21 cellular contexts compared by ENCODE assay signal in genomic region chr19:13275016-13275722, GRCh38.
DNase-seq lines count a peak whose midpoint lies in the region; ATAC-seq, FAIRE-seq and TF ChIP-seq lines count a peak whose summit lies in the region.
"Had no signal": no experiment of that assay in that cellular context is flagged by ENCODE, and none has a peak within 500 bp of the region (broad histone marks: within the 10 kb centered on the region; RNA-seq: fewer than 3 reads in every experiment).

No MANE protein-coding gene starts in this region.

- FAIRE-seq in HepG2 (lab: Jason Lieb, UNC), result no peak

- H3K27ac ChIP-seq in HepG2 (ENCODE audit: extremely low read length, insufficient read depth, low read length), result no peak overlapping the region
- no peak overlapping the region for H3K27ac ChIP-seq in right lobe of liver
- H3K27ac ChIP-seq in heart left ventricle, result no peak overlapping the region
- H3K27ac ChIP-seq: C4-2B, foreskin keratinocyte, spleen had no signal

- ATAC-seq in HepG2 (no peak), right lobe of liver (no peak), heart left ventricle (no peak)
- no peak for ATAC-seq in stimulated activated effector memory CD8-positive, alpha-beta T cell treated with anti-CD3 and anti-CD28 coated beads, Interleukin-12 subunit alpha, Interleukin-12 subunit beta, amount 100 ng/mL, for 72 hours
- ATAC-seq: foreskin keratinocyte had no signal

- no peaks in the 10 kb centered on the region for H3K27me3 ChIP-seq in HepG2 (ENCODE audit: control insufficient read depth in 1 of 2, insufficient read depth in 2 of 2, low read length in 2 of 2)
- no peaks in the 10 kb centered on the region for H3K27me3 ChIP-seq in right lobe of liver
- peaks cover 0 to 5% (median 0%) of the 10 kb centered on the region in 9 donors for H3K27me3 ChIP-seq in heart left ventricle
- H3K27me3 ChIP-seq: foreskin keratinocyte had no signal

- no peak for TF ChIP-seq RAD21 in HepG2 (CRISPR knock-in tag; IDR thresholded peaks at IDR 0.05)
- no peak for TF ChIP-seq RAD21 in Ishikawa (IDR thresholded peaks at IDR 0.05; ENCODE audit: low read depth)

- H3K36me3 Mint-ChIP-seq in activated CD4-positive, alpha-beta memory T cell treated with anti-CD3 and anti-CD28 coated beads for 36 hours, result no peaks in the 10 kb centered on the region
- peaks cover 6% of the 10 kb centered on the region for H3K36me3 Mint-ChIP-seq in stimulated activated effector memory CD8-positive, alpha-beta T cell treated with anti-CD3 and anti-CD28 coated beads, Interleukin-12 subunit alpha, Interleukin-12 subunit beta, amount 100 ng/mL, for 72 hours

- H3K27ac Mint-ChIP-seq in activated CD4-positive, alpha-beta memory T cell treated with anti-CD3 and anti-CD28 coated beads for 36 hours, result peak overlapping the region; percentile 54
- peak overlapping the region; percentile 9 for H3K27ac Mint-ChIP-seq in stimulated activated effector memory CD8-positive, alpha-beta T cell treated with anti-CD3 and anti-CD28 coated beads, Interleukin-12 subunit alpha, Interleukin-12 subunit beta, amount 100 ng/mL, for 72 hours
- H3K27ac Mint-ChIP-seq: activated T-helper 2 cell treated with anti-CD3 and anti-CD28 coated beads, Interferon-gamma antibody, Interleukin-2, Interleukin-4, amounts not matched to agents 10 μg/mL and 5 μg/mL and 100 μg/mL, durations not matched to agents 14 hours and 24 hours and 36 hours had no signal

- H3K4me1 Mint-ChIP-seq in activated CD4-positive, alpha-beta memory T cell treated with anti-CD3 and anti-CD28 coated beads for 36 hours (ENCODE audit: low read depth), result peaks cover 25% of the 10 kb centered on the region
- peaks cover 22% of the 10 kb centered on the region for H3K4me1 Mint-ChIP-seq in stimulated activated effector memory CD8-positive, alpha-beta T cell treated with anti-CD3 and anti-CD28 coated beads, Interleukin-12 subunit alpha, Interleukin-12 subunit beta, amount 100 ng/mL, for 72 hours

- no peak overlapping the region for H3K4me3 Mint-ChIP-seq in activated CD4-positive, alpha-beta memory T cell treated with anti-CD3 and anti-CD28 coated beads for 36 hours
- no peak overlapping the region for H3K4me3 Mint-ChIP-seq in stimulated activated effector memory CD8-positive, alpha-beta T cell treated with anti-CD3 and anti-CD28 coated beads, Interleukin-12 subunit alpha, Interleukin-12 subunit beta, amount 100 ng/mL, for 72 hours

- TF ChIP-seq EP300 in HepG2 (IDR thresholded peaks at IDR 0.05; ENCODE audit: low read depth in 2 of 2, low read length in 2 of 2) (no peak), HepG2 (CRISPR knock-in tag; IDR thresholded peaks at IDR 0.05; ENCODE audit: borderline replicate concordance) (no peak), Ishikawa (IDR thresholded peaks at IDR 0.05; ENCODE audit: borderline replicate concordance) (no peak)

- H3K79me2 ChIP-seq in HepG2 (ENCODE audit: insufficient read depth, low read length), result no peaks in the 10 kb centered on the region

- POLR2A ChIA-PET in HepG2 (lab: Yijun Ruan, JAX), result no interaction called here
- POLR2A ChIA-PET in activated CD4-positive, alpha-beta memory T cell treated with anti-CD3 and anti-CD28 coated beads for 36 hours (lab: Charles Lee), result no interaction called here

- no peak overlapping the region for H3K4me2 ChIP-seq in HepG2 (ENCODE audit: low read depth, low read length)

- 25% methylated on average over 6 of the region's 10 CpGs for WGBS in HepG2 (ENCODE audit: low lambda C conversion rate)
- WGBS in right lobe of liver (ENCODE audit: insufficient coverage, low coverage, low lambda C conversion rate, missing lambda C conversion rate), result 56% methylated on average over 4 of the region's 10 CpGs
- 72 to 82% (median 77%) methylated on average over 10 of the region's 10 CpGs for WGBS in heart left ventricle, 4 donors

- H3K4me3 ChIP-seq in HepG2 (replicated peaks in 1 of 3; ENCODE audit: insufficient read depth in 1 of 3, low read depth in 2 of 3, low read length in 3 of 3), result no peak overlapping the region
- H3K4me3 ChIP-seq in right lobe of liver, result no peak overlapping the region
- no peak overlapping the region for H3K4me3 ChIP-seq in heart left ventricle
- H3K4me3 ChIP-seq: lung, spleen had no signal

- no peaks in the 10 kb centered on the region for H3K27me3 Mint-ChIP-seq in activated CD4-positive, alpha-beta memory T cell treated with anti-CD3 and anti-CD28 coated beads for 36 hours

- H3K4me1 ChIP-seq in HepG2 (ENCODE audit: insufficient read depth, low read length) (no peaks in the 10 kb centered on the region), right lobe of liver (no peaks in the 10 kb centered on the region), heart left ventricle (peaks cover 0 to 9% (median 0%) of the 10 kb centered on the region in 12 donors)
- H3K4me1 ChIP-seq: foreskin keratinocyte had no signal

- in situ Hi-C loops in HepG2 (cut with HindIII; ENCODE audit: extremely low pct_ligation_motif_present, low pct_unique_long_range_greater_than_20kb), result loop anchor here (5.0 to 10.0 kb wide), 3 partner anchors 157 to 450 kb away; no protein-coding TSS in a partner anchor

- no TSS peak for BruUV-seq in HepG2 (replicated peaks; lab: Mats Ljungman, UMichigan)

- H3K9me3 ChIP-seq in HepG2 (ENCODE audit: low read length) (no peaks in the 10 kb centered on the region), right lobe of liver (no peaks in the 10 kb centered on the region), heart left ventricle (peaks cover 0 to 3% (median 0%) of the 10 kb centered on the region in 12 donors)

- H3K36me3 ChIP-seq in HepG2 (replicated peaks in 1 of 2; ENCODE audit: control insufficient read depth in 1 of 2, insufficient read depth in 2 of 2, low read length in 2 of 2) (no peaks in the 10 kb centered on the region), right lobe of liver (no peaks in the 10 kb centered on the region), heart left ventricle (no peaks in the 10 kb centered on the region)
- H3K36me3 ChIP-seq: spleen had no signal

- H3K9me3 Mint-ChIP-seq in activated CD4-positive, alpha-beta memory T cell treated with anti-CD3 and anti-CD28 coated beads for 36 hours, result no peaks in the 10 kb centered on the region
- H3K9me3 Mint-ChIP-seq in stimulated activated effector memory CD8-positive, alpha-beta T cell treated with anti-CD3 and anti-CD28 coated beads, Interleukin-12 subunit alpha, Interleukin-12 subunit beta, amount 100 ng/mL, for 72 hours, result no peaks in the 10 kb centered on the region
- H3K9me3 Mint-ChIP-seq: activated T-helper 2 cell treated with anti-CD3 and anti-CD28 coated beads, Interferon-gamma antibody, Interleukin-2, Interleukin-4, amounts not matched to agents 10 μg/mL and 5 μg/mL and 100 μg/mL, durations not matched to agents 14 hours and 24 hours and 36 hours had no signal

- no peak overlapping the region for H2AFZ ChIP-seq in HepG2 (ENCODE audit: low read length)

- H3K9ac ChIP-seq in HepG2 (ENCODE audit: insufficient read depth, low read depth, low read length), result no peak overlapping the region

- intact Hi-C loops in HepG2 (cut with micrococcal nuclease; ENCODE audit: unreplicated experiment), result no loop called here
- intact Hi-C loops in right lobe of liver (cut with DNase I), result loop anchor here (5.0 to 10.0 kb wide), 2 partner anchors 317 to 590 kb away; no protein-coding TSS in a partner anchor
- intact Hi-C loops in activated CD4-positive, alpha-beta memory T cell treated with anti-CD3 and anti-CD28 coated beads for 36 hours (cut with micrococcal nuclease), result loop anchor here (5.0 kb wide), 1 partner anchor 587 kb away; no protein-coding TSS in a partner anchor
- intact Hi-C loops in posterior vena cava (cut with DNase I), result loop anchor here in 1 of 2 donors (5.0 kb wide), 1 partner anchor 312 kb away; no protein-coding TSS in a partner anchor
- intact Hi-C loops in heart left ventricle (cut with DNase I), result loop anchor here in 8 of 10 donors (5.0 to 10.0 kb wide), 8 partner anchors 152 to 590 kb away; no protein-coding TSS in a partner anchor

- TF ChIP-seq CTCF in HepG2 (CRISPR knock-in tag; IDR thresholded peaks at IDR 0.05), result no peak
- TF ChIP-seq CTCF in right lobe of liver (IDR thresholded peaks at IDR 0.05), result no peak
- TF ChIP-seq CTCF in heart left ventricle (IDR thresholded peaks at IDR 0.05), result no peak

- DNase-seq in HepG2 (ENCODE audit: low spot score), result no peak
- DNase-seq in right lobe of liver, result no peak
- DNase-seq in activated CD4-positive, alpha-beta memory T cell treated with anti-CD3 and anti-CD28 coated beads for 36 hours, result peak; percentile 54
- no peak for DNase-seq in stimulated activated effector memory CD8-positive, alpha-beta T cell treated with anti-CD3 and anti-CD28 coated beads, Interleukin-12 subunit alpha, Interleukin-12 subunit beta, amount 100 ng/mL, for 72 hours (ENCODE audit: low spot score in 2 of 2)
- DNase-seq in posterior vena cava (ENCODE audit: low spot score), result no peak
- no peak for DNase-seq in heart left ventricle
- DNase-seq in islet precursor cell, result no peak
- DNase-seq: activated CD4-positive, CD25-positive, alpha-beta regulatory T cell treated with anti-CD3 and anti-CD28 coated beads, Interleukin-2, amount 50 U/mL, for 72 hours; DMS153; foreskin keratinocyte; GDM1; hippocampal formation; NCI-H1092; NCI-H1930; NCI-H446; spleen; T1000 had no signal

- CTCF ChIA-PET in HepG2 (lab: Yijun Ruan, JAX; ENCODE audit: low intra/inter-chr PET ratio, low total read pairs), result no interaction called here
- CTCF ChIA-PET in activated CD4-positive, alpha-beta memory T cell treated with anti-CD3 and anti-CD28 coated beads for 36 hours (lab: Charles Lee), result interaction anchor here (0.9 to 1.5 kb wide), 2 partner anchors 312 to 314 kb away, joined by 4 to 7 read pairs; no protein-coding TSS in a partner anchor

- TF ChIP-seq POLR2A in HepG2 (IDR thresholded peaks at IDR 0.05; ENCODE audit: insufficient read depth in 1 of 2, low read depth in 2 of 2, low read length in 2 of 2) (no peak), right lobe of liver (IDR thresholded peaks at IDR 0.05) (no peak), heart left ventricle (IDR thresholded peaks at IDR 0.05) (no peak)

- H4K20me1 ChIP-seq in HepG2 (ENCODE audit: insufficient read depth, low read length), result no peaks in the 10 kb centered on the region

TF ChIP-seq in HepG2, 621 proteins besides CTCF, POLR2A, EP300 and RAD21 (continues in another document):
- no peak for TF ChIP-seq GATAD1 (CRISPR knock-in tag; IDR thresholded peaks at IDR 0.05)

TF ChIP-seq in Ishikawa, 13 proteins besides CTCF, POLR2A, EP300 and RAD21 (continues in another document):
- TF ChIP-seq NFIC (IDR thresholded peaks at IDR 0.05), result no peak
